In genomic region chr15:87843312-87843711, GRCh38 we compare ENCODE assay signal across 22 cellular contexts.
DNase-seq lines count a peak whose midpoint lies in the region; ATAC-seq and TF ChIP-seq lines count a peak whose summit lies in the region.
"Had no signal": no experiment of that assay in that cellular context is flagged by ENCODE, and none has a peak within 500 bp of the region (broad histone marks: within the 10 kb centered on the region; RNA-seq: fewer than 3 reads in every experiment).

No MANE protein-coding gene starts in this region.

- peak; percentile 74 for DNase-seq in G401 (ENCODE audit: low spot score)
- DNase-seq in cerebellar cortex (ENCODE audit: low spot score) = peak; percentile 61
- DNase-seq in chondrocyte (ENCODE audit: low spot score) = peak; percentile 74
- peak; percentile 54 for DNase-seq in upper lobe of right lung
- no peak for DNase-seq in midbrain (lab: John Stamatoyannopoulos, UW)
- no peak for DNase-seq in SIG-M5 treated with dmso at 0.1 percent for 504 hours (lab: John Stamatoyannopoulos, UW; ENCODE audit: unreplicated experiment)
- DNase-seq: 8988T; ACHN; AML-193; BE2C; CD4-positive, alpha-beta T cell; CD8-positive, alpha-beta memory T cell; DMS 273 treated with DMSO at 0.1 percent for 48 hours; EL; GF-D8; HFFc6 had no signal

- H3K9me3 Mint-ChIP-seq in chondrocyte (ENCODE audit: low read depth) = no peaks in the 10 kb centered on the region
- H3K9me3 Mint-ChIP-seq: HFFc6 had no signal

- H3K27ac ChIP-seq in upper lobe of right lung = no peak overlapping the region
- H3K27ac ChIP-seq: A549; BLaER1 treated with 17β-estradiol and CSF1 and Interleukin-3, amounts not matched to agents 10 nM and 100 nM had no signal

- no peaks in the 10 kb centered on the region for H3K36me3 Mint-ChIP-seq in chondrocyte (ENCODE audit: low read depth)
- H3K36me3 Mint-ChIP-seq: CD14-positive monocyte; CD8-positive, alpha-beta memory T cell had no signal

- no peaks in the 10 kb centered on the region for H3K4me1 ChIP-seq in upper lobe of right lung
- H3K4me1 ChIP-seq: A549; BLaER1 treated with 17β-estradiol and CSF1 and Interleukin-3, amounts not matched to agents 10 nM and 100 nM; HAP-1 had no signal

- no peaks in the 10 kb centered on the region for H3K9me3 ChIP-seq in upper lobe of right lung
- H3K9me3 ChIP-seq: A549, BE2C had no signal

- no peak overlapping the region for H3K27ac Mint-ChIP-seq in chondrocyte (ENCODE audit: unreplicated experiment)
- H3K27ac Mint-ChIP-seq: CD4-positive, alpha-beta T cell; CD8-positive, alpha-beta memory T cell; GM23338; HFFc6 had no signal

- no peak overlapping the region for H3K4me3 Mint-ChIP-seq in chondrocyte (ENCODE audit: unreplicated experiment)
- H3K4me3 Mint-ChIP-seq: CD14-positive monocyte; CD4-positive, alpha-beta T cell; CD8-positive, alpha-beta memory T cell; GM23338; HFFc6 had no signal

- peaks cover 6% of the 10 kb centered on the region for H3K27me3 Mint-ChIP-seq in chondrocyte (ENCODE audit: low read depth)
- H3K27me3 Mint-ChIP-seq: CD4-positive, alpha-beta T cell had no signal

- TF ChIP-seq CTCF in chondrocyte (IDR thresholded peaks at IDR 0.05) = no peak
- no peak for TF ChIP-seq CTCF in upper lobe of right lung (IDR thresholded peaks at IDR 0.05)

- no peaks in the 10 kb centered on the region for H3K36me3 ChIP-seq in upper lobe of right lung
- H3K36me3 ChIP-seq: BE2C; BLaER1 treated with 17β-estradiol and CSF1 and Interleukin-3, amounts not matched to agents 10 nM and 100 nM; HAP-1 had no signal

- intact Hi-C loops in upper lobe of right lung (cut with DNase I) = no loop called here

- H3K4me3 ChIP-seq in upper lobe of right lung = no peak overlapping the region
- H3K4me3 ChIP-seq: A549; BLaER1 treated with 17β-estradiol and CSF1 and Interleukin-3, amounts not matched to agents 10 nM and 100 nM; GM23338; HAP-1 had no signal

- H3K4me1 Mint-ChIP-seq in chondrocyte (ENCODE audit: low read depth) = no peaks in the 10 kb centered on the region
- H3K4me1 Mint-ChIP-seq: CD14-positive monocyte; CD8-positive, alpha-beta memory T cell; GM23338 had no signal

- in situ Hi-C loops in G401 (cut with HindIII; ENCODE audit: low sequenced_read_pairs) = no loop called here

- no peaks in the 10 kb centered on the region for H3K27me3 ChIP-seq in upper lobe of right lung
- H3K27me3 ChIP-seq: BE2C; BLaER1 treated with 17β-estradiol and CSF1 and Interleukin-3, amounts not matched to agents 10 nM and 100 nM had no signal

- ATAC-seq in upper lobe of right lung (peak; percentile 37), HG03520 (IDR thresholded peaks at IDR 0.05; ENCODE audit: unreplicated experiment) (no peak)
- ATAC-seq: A549, GM23338 had no signal

Comparison
In these comparisons a context has a peak if more than half of its experiments do, and no peak if none do; other contexts are left out.
1. DNase-seq: peak in G401 (single experiment), cerebellar cortex (single experiment), chondrocyte (single experiment) and upper lobe of right lung (single experiment); none in midbrain (single experiment) and SIG-M5 treated with dmso at 0.1 percent for 504 hours (single experiment).